ENCODE assay signal across 1 cellular context in the genomic region with DNA sequence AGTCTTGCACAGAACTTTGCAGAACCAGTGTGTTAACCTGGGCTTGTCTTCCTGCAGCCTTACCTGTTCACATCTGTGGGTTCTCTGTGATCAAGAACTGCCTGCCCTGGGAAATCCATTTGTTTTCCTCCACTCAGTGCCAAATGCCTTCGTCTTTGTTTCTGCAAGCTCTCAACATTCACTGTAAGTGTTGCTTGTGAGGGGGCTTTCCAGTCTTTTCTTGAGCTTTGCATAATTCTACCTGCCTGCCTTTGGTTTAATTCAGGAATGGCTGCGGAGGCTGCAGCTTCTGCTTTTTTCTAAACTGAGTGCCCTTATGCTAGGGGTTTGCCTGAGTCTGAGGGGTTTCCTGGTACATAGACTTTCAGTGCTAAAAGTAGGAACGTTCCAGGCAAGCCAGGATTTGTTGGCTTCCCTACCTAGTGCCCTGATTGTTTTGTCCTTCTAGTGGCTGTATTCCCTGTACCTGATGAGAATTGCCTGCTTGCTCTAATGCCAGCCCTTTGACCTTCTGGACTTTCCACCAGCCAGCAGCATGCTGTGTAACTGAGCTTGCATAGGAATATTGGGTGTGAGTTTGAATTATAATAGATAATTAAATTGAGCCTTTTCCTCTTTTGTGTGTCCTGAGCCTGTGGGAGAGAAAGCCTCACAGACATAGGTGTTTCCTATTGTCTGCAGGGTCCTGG.
TF ChIP-seq lines count a peak whose summit lies in the region.

No MANE protein-coding gene starts in this region.

TF ChIP-seq in WTC11, 78 proteins besides CTCF, POLR2A, EP300 and RAD21 (continued from another document):
- TF ChIP-seq, protein P1, sequence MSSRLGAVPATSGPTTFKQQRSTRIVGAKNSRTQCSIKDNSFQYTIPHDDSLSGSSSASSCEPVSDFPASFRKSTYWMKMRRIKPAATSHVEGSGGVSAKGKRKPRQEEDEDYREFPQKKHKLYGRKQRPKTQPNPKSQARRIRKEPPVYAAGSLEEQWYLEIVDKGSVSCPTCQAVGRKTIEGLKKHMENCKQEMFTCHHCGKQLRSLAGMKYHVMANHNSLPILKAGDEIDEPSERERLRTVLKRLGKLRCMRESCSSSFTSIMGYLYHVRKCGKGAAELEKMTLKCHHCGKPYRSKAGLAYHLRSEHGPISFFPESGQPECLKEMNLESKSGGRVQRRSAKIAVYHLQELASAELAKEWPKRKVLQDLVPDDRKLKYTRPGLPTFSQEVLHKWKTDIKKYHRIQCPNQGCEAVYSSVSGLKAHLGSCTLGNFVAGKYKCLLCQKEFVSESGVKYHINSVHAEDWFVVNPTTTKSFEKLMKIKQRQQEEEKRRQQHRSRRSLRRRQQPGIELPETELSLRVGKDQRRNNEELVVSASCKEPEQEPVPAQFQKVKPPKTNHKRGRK (CRISPR knock-in tag; IDR thresholded peaks at IDR 0.05; ENCODE audit: borderline replicate concordance): no peak
- TF ChIP-seq RORB (CRISPR knock-in tag; IDR thresholded peaks at IDR 0.05): no peak
- TF ChIP-seq, protein P2, sequence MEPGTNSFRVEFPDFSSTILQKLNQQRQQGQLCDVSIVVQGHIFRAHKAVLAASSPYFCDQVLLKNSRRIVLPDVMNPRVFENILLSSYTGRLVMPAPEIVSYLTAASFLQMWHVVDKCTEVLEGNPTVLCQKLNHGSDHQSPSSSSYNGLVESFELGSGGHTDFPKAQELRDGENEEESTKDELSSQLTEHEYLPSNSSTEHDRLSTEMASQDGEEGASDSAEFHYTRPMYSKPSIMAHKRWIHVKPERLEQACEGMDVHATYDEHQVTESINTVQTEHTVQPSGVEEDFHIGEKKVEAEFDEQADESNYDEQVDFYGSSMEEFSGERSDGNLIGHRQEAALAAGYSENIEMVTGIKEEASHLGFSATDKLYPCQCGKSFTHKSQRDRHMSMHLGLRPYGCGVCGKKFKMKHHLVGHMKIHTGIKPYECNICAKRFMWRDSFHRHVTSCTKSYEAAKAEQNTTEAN (CRISPR knock-in tag; IDR thresholded peaks at IDR 0.05): no peak
- TF ChIP-seq, protein P3, sequence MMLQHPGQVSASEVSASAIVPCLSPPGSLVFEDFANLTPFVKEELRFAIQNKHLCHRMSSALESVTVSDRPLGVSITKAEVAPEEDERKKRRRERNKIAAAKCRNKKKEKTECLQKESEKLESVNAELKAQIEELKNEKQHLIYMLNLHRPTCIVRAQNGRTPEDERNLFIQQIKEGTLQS (CRISPR knock-in tag; conservative IDR thresholded peaks at IDR 0.05): no peak
- TF ChIP-seq, protein P4, sequence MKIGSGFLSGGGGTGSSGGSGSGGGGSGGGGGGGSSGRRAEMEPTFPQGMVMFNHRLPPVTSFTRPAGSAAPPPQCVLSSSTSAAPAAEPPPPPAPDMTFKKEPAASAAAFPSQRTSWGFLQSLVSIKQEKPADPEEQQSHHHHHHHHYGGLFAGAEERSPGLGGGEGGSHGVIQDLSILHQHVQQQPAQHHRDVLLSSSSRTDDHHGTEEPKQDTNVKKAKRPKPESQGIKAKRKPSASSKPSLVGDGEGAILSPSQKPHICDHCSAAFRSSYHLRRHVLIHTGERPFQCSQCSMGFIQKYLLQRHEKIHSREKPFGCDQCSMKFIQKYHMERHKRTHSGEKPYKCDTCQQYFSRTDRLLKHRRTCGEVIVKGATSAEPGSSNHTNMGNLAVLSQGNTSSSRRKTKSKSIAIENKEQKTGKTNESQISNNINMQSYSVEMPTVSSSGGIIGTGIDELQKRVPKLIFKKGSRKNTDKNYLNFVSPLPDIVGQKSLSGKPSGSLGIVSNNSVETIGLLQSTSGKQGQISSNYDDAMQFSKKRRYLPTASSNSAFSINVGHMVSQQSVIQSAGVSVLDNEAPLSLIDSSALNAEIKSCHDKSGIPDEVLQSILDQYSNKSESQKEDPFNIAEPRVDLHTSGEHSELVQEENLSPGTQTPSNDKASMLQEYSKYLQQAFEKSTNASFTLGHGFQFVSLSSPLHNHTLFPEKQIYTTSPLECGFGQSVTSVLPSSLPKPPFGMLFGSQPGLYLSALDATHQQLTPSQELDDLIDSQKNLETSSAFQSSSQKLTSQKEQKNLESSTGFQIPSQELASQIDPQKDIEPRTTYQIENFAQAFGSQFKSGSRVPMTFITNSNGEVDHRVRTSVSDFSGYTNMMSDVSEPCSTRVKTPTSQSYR (CRISPR knock-in tag; IDR thresholded peaks at IDR 0.05): no peak
- TF ChIP-seq, protein P5, sequence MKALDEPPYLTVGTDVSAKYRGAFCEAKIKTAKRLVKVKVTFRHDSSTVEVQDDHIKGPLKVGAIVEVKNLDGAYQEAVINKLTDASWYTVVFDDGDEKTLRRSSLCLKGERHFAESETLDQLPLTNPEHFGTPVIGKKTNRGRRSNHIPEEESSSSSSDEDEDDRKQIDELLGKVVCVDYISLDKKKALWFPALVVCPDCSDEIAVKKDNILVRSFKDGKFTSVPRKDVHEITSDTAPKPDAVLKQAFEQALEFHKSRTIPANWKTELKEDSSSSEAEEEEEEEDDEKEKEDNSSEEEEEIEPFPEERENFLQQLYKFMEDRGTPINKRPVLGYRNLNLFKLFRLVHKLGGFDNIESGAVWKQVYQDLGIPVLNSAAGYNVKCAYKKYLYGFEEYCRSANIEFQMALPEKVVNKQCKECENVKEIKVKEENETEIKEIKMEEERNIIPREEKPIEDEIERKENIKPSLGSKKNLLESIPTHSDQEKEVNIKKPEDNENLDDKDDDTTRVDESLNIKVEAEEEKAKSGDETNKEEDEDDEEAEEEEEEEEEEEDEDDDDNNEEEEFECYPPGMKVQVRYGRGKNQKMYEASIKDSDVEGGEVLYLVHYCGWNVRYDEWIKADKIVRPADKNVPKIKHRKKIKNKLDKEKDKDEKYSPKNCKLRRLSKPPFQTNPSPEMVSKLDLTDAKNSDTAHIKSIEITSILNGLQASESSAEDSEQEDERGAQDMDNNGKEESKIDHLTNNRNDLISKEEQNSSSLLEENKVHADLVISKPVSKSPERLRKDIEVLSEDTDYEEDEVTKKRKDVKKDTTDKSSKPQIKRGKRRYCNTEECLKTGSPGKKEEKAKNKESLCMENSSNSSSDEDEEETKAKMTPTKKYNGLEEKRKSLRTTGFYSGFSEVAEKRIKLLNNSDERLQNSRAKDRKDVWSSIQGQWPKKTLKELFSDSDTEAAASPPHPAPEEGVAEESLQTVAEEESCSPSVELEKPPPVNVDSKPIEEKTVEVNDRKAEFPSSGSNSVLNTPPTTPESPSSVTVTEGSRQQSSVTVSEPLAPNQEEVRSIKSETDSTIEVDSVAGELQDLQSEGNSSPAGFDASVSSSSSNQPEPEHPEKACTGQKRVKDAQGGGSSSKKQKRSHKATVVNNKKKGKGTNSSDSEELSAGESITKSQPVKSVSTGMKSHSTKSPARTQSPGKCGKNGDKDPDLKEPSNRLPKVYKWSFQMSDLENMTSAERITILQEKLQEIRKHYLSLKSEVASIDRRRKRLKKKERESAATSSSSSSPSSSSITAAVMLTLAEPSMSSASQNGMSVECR (CRISPR knock-in tag; IDR thresholded peaks at IDR 0.05; ENCODE audit: borderline replicate concordance): no peak
- no peak for TF ChIP-seq ZNF138 (CRISPR knock-in tag; conservative IDR thresholded peaks at IDR 0.05)
- TF ChIP-seq, protein P6, sequence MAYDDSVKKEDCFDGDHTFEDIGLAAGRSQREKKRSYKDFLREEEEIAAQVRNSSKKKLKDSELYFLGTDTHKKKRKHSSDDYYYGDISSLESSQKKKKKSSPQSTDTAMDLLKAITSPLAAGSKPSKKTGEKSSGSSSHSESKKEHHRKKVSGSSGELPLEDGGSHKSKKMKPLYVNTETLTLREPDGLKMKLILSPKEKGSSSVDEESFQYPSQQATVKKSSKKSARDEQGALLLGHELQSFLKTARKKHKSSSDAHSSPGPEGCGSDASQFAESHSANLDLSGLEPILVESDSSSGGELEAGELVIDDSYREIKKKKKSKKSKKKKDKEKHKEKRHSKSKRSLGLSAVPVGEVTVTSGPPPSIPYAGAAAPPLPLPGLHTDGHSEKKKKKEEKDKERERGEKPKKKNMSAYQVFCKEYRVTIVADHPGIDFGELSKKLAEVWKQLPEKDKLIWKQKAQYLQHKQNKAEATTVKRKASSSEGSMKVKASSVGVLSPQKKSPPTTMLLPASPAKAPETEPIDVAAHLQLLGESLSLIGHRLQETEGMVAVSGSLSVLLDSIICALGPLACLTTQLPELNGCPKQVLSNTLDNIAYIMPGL (CRISPR knock-in tag; IDR thresholded peaks at IDR 0.05): no peak
- TF ChIP-seq, protein P7, sequence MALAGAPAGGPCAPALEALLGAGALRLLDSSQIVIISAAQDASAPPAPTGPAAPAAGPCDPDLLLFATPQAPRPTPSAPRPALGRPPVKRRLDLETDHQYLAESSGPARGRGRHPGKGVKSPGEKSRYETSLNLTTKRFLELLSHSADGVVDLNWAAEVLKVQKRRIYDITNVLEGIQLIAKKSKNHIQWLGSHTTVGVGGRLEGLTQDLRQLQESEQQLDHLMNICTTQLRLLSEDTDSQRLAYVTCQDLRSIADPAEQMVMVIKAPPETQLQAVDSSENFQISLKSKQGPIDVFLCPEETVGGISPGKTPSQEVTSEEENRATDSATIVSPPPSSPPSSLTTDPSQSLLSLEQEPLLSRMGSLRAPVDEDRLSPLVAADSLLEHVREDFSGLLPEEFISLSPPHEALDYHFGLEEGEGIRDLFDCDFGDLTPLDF (CRISPR knock-in tag; IDR thresholded peaks at IDR 0.05): no peak
- no peak for TF ChIP-seq ESRRA (CRISPR knock-in tag; IDR thresholded peaks at IDR 0.05; ENCODE audit: borderline replicate concordance)
- TF ChIP-seq ZNF671 (CRISPR knock-in tag; IDR thresholded peaks at IDR 0.05): no peak
